In the genomic region with DNA sequence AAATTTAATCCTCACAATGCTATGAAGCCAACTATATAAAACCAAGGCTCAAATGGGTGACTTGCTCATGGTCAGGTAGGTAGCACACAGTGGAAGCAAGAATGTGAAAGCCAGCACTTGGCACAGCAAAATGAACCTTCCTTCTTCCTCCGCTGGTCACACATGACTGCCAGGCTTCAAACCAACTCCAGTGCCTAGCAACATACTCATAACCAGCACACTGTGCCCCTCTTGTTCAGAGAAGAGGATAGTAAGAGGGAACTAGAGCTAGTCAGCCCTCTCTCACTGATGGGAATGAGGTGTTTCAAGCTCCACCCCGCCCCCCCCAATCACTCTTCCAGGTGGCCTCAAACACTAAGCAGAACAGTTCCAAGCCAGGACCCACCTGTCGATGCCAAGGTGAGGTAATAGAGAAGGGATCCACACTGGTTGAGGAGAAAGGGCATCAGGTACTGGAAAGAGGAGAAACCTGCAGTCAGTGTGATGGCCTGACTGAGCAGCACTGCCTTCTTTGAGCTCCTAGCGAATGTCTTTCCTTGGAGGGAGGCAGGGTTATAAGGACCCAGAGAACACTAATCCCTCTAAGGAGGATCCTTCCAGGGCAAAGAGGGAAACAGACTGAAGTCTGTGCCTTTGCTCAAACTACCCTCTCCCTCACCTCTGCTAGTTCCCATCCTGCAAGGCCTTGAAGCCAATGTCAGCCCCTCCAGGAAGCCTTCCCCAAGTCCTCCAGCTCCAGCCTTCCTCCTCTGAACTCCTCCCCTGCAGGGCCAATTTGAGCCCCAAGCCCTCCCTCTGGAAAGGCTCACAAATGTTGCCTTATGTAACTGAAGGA, we compare ENCODE assay signal across 8 cellular contexts. TPM values are rescaled to one million over a fixed set of nuclear protein-coding genes. Genes with fewer than 3 reads are reported as not detected.
A peak's percentile ranks its signal among the peaks of the same experiment; 100 is the strongest.
DNase-seq lines count a peak whose midpoint lies in the region; ATAC-seq, FAIRE-seq and TF ChIP-seq lines count a peak whose summit lies in the region.

No MANE protein-coding gene starts in this region.

- TF ChIP-seq CTCF in CD14-positive monocyte (IDR thresholded peaks at IDR 0.05) (no peak), LNCaP clone FGC (IDR thresholded peaks at IDR 0.05; ENCODE audit: control insufficient read depth, extremely low read depth, insufficient read depth) (no peak), dorsolateral prefrontal cortex (IDR thresholded peaks at IDR 0.05 in 54 of 56, conservative IDR thresholded peaks at IDR 0.05 in 2 of 56; ENCODE audit: low read depth in 1 of 56, partially characterized antibody in 56 of 56) (no peak), nephron (IDR thresholded peaks at IDR 0.05; ENCODE audit: unreplicated experiment in 3 of 3) (no peak)

- peaks cover 35% of the 10 kb centered on the region for H3K4me1 Mint-ChIP-seq in CD14-positive monocyte
- peaks cover 27% of the 10 kb centered on the region for H3K4me1 Mint-ChIP-seq in nephron

- no peaks in the 10 kb centered on the region for H3K27me3 ChIP-seq in dorsolateral prefrontal cortex

- H3K4me3 ChIP-seq in LNCaP clone FGC (ENCODE audit: low read depth, low read length) (peak overlapping the region; percentile 100), dorsolateral prefrontal cortex (peak overlapping the region; percentile 61 to 99 (median 90))

- peaks cover 0 to 2% (median 2%) of the 10 kb centered on the region in 3 donors for H3K27me3 Mint-ChIP-seq in CD14-positive monocyte (ENCODE audit: low read depth in 3 of 3)
- H3K27me3 Mint-ChIP-seq in nephron (ENCODE audit: low read depth): peaks cover 4% of the 10 kb centered on the region

- peak overlapping the region in 33 of 59 donors; percentile 4 to 93 (median 80) for H3K27ac ChIP-seq in dorsolateral prefrontal cortex

- peak overlapping the region; percentile 97 to 98 for H3K4me3 Mint-ChIP-seq in CD14-positive monocyte
- H3K4me3 Mint-ChIP-seq in nephron: peak overlapping the region; percentile 98 to 99 (median 99)

- H3K9me3 Mint-ChIP-seq in CD14-positive monocyte: no peaks in the 10 kb centered on the region
- H3K9me3 Mint-ChIP-seq in nephron: no peaks in the 10 kb centered on the region

- intact Hi-C loops in CD14-positive monocyte (cut with micrococcal nuclease): loop anchor here in 1 of 2 donors (10.0 kb wide), 1 partner anchor 174 kb away; the partner anchor contains the start of gene BSDC1
- intact Hi-C loops in dorsolateral prefrontal cortex (cut with DNase I): loop anchor here in 1 of 2 donors (5.0 kb wide), 1 partner anchor 171 kb away; the partner anchor contains the start of gene BSDC1

- peak overlapping the region; percentile 97 to 100 (median 98) for H3K27ac Mint-ChIP-seq in CD14-positive monocyte
- H3K27ac Mint-ChIP-seq in nephron: peak overlapping the region; percentile 92 to 94 (median 92)

- H3K36me3 Mint-ChIP-seq in CD14-positive monocyte (peaks cover 36 to 61% of the 10 kb centered on the region in 2 donors), nephron (ENCODE audit: low read depth) (peaks cover 33% of the 10 kb centered on the region)

- DNase-seq in CD14-positive monocyte (ENCODE audit: low spot score) (no peak), LNCaP clone FGC (ENCODE audit: low read depth) (no peak), dorsolateral prefrontal cortex (no peak), GM12892 (ENCODE audit: insufficient read length) (no peak)
- DNase-seq in stimulated activated CD8-positive, alpha-beta memory T cell treated with anti-CD3 and anti-CD28 coated beads, Interleukin-4, amount 100 ng/mL, for 48 hours: no peak

- no peak for FAIRE-seq in GM12892 (lab: Jason Lieb, UNC)

- no peak for TF ChIP-seq POLR2A in GM12892 (IDR thresholded peaks at IDR 0.05; ENCODE audit: low read depth, low read length)

- no peak for ATAC-seq in activated CD4-positive, CD25-positive, alpha-beta regulatory T cell treated with anti-CD3 and anti-CD28 coated beads, Interleukin-2, amount 50 U/mL, for 24 hours
- no peak for ATAC-seq in HG03159 (IDR thresholded peaks at IDR 0.05; ENCODE audit: unreplicated experiment)

RNA-seq across cellular contexts. Expression of gene TMEM234, which starts 1.2 kb away (rescaled TPM):
- 10 to 100 TPM; 12.8 to 14.5 TPM for polyA plus RNA-seq in CD14-positive monocyte
- total RNA-seq in dorsolateral prefrontal cortex: 10 to 100 TPM; 16.0 to 39.7 (median 25.8) TPM
- 7.5 TPM for polyA plus RNA-seq in GM12892 (2012; ENCODE audit: missing spikeins)

RNA-seq across cellular contexts. Expression of gene EIF3I, which starts 1.2 kb away (rescaled TPM):
- polyA plus RNA-seq in CD14-positive monocyte: 100 to 1,000 TPM; 151 to 162 TPM
- 100 to 1,000 TPM in 37 of 120 experiments, 10 to 100 TPM in 83; 71.7 to 128 (median 95.7) TPM for total RNA-seq in dorsolateral prefrontal cortex
- polyA plus RNA-seq in GM12892 (2012; ENCODE audit: missing spikeins): 260 TPM

RNA-seq across cellular contexts. Expression of gene DCDC2B, which starts 12.1 kb away (rescaled TPM):
- polyA plus RNA-seq in CD14-positive monocyte: not detected
- total RNA-seq in dorsolateral prefrontal cortex: under 1 TPM in 2 of 120 experiments, not detected in 118; 0.35 to 0.43 TPM
- 0.51 TPM for polyA plus RNA-seq in GM12892 (2012; ENCODE audit: missing spikeins)

RNA-seq across cellular contexts. Expression of gene IQCC, which starts 15.5 kb away (rescaled TPM):
- under 1 TPM; 0.18 to 0.31 TPM for polyA plus RNA-seq in CD14-positive monocyte
- 1 to 10 TPM; 2.6 to 6.6 (median 4.1) TPM for total RNA-seq in dorsolateral prefrontal cortex
- 4.7 TPM for polyA plus RNA-seq in GM12892 (2012; ENCODE audit: missing spikeins)

RNA-seq across cellular contexts. Expression of gene CCDC28B, which starts 20.6 kb away (rescaled TPM):
- 1 to 10 TPM; 3.7 to 5.6 TPM for polyA plus RNA-seq in CD14-positive monocyte
- total RNA-seq in dorsolateral prefrontal cortex: 10 to 100 TPM in 96 of 120 experiments, 1 to 10 TPM in 24; 5.1 to 21.3 (median 11.9) TPM
- polyA plus RNA-seq in GM12892 (2012; ENCODE audit: missing spikeins): 74.2 TPM
